18 cellular contexts compared by ENCODE assay signal in genomic region chr11:77142091-77142975, GRCh38. TPM values are rescaled to one million over a fixed set of nuclear protein-coding genes. Genes with fewer than 3 reads are reported as not detected.
A peak's percentile ranks its signal among the peaks of the same experiment; 100 is the strongest.
DNase-seq lines count a peak whose midpoint lies in the region; ATAC-seq and TF ChIP-seq lines count a peak whose summit lies in the region.
"Had no signal": no experiment of that assay in that cellular context is flagged by ENCODE, and none has a peak within 500 bp of the region (broad histone marks: within the 10 kb centered on the region; RNA-seq: fewer than 3 reads in every experiment).

No MANE protein-coding gene starts in this region.

- no peaks in the 10 kb centered on the region for H4K20me1 ChIP-seq in BLaER1

- no peak for ATAC-seq in GM18858 (IDR thresholded peaks at IDR 0.05; ENCODE audit: unreplicated experiment)
- ATAC-seq: left cardiac atrium had no signal

- TF ChIP-seq POLR2A in Peyer's patch (IDR thresholded peaks at IDR 0.05), result no peak

- H3K36me3 ChIP-seq in BLaER1 (no peaks in the 10 kb centered on the region), endodermal cell (ENCODE audit: control insufficient read depth, insufficient read depth, low read length) (no peaks in the 10 kb centered on the region), Peyer's patch (no peaks in the 10 kb centered on the region)

- TF ChIP-seq CTCF in endodermal cell (conservative IDR thresholded peaks at IDR 0.05) (peak; percentile 11), Peyer's patch (IDR thresholded peaks at IDR 0.05) (no peak)

- no peak overlapping the region for H3K27ac Mint-ChIP-seq in endodermal cell
- H3K27ac Mint-ChIP-seq: activated T-cell treated with anti-CD3 and anti-CD28 coated beads, Interleukin-2, amount 50 U/mL, for 24 hours had no signal

- peaks cover 78% of the 10 kb centered on the region for H3K4me1 ChIP-seq in BLaER1
- no peaks in the 10 kb centered on the region for H3K4me1 ChIP-seq in endodermal cell (ENCODE audit: control insufficient read depth, insufficient read depth, low read length)
- peaks cover 0 to 21% (median 1%) of the 10 kb centered on the region in 4 donors for H3K4me1 ChIP-seq in Peyer's patch

- H3K4me3 ChIP-seq in BLaER1 (no peak overlapping the region), endodermal cell (ENCODE audit: low read length) (no peak overlapping the region), Peyer's patch (no peak overlapping the region)

- no peaks in the 10 kb centered on the region for H3K36me3 Mint-ChIP-seq in endodermal cell (ENCODE audit: low read depth)

- H3K27me3 ChIP-seq in BLaER1 (no peaks in the 10 kb centered on the region), endodermal cell (ENCODE audit: control insufficient read depth, insufficient read depth, low read length, poor library complexity, severe bottlenecking) (peaks cover 9% of the 10 kb centered on the region), Peyer's patch (no peaks in the 10 kb centered on the region)

- DNase-seq in GF-D8 (lab: John Stamatoyannopoulos, UW), result peak; percentile 54
- DNase-seq in SKM-1 (lab: John Stamatoyannopoulos, UW; ENCODE audit: unreplicated experiment), result peak; percentile 15
- DNase-seq in endodermal cell, result no peak
- DNase-seq in SHP77 (lab: John Stamatoyannopoulos, UW), result no peak
- DNase-seq in Peyer's patch, result no peak
- no peak for DNase-seq in medulla oblongata (ENCODE audit: extremely low spot score)
- DNase-seq: activated T-cell treated with anti-CD3 and anti-CD28 coated beads, Interleukin-2, amount 50 U/mL, for 24 hours; glutamatergic neuron; left cardiac atrium; NCI-H1436; retina; RPMI8226; stimulated activated CD4-positive, alpha-beta T cell treated with anti-CD3 and anti-CD28 coated beads, Interleukin-4, amount 100 ng/mL, for 24 hours had no signal

- WGBS in endodermal cell (ENCODE audit: insufficient coverage in 1 of 2, insufficient read length in 1 of 2), 2 experiments, result 96 to 100% methylated on average over 1 to 11 of the region's 11 CpGs

- H3K9ac ChIP-seq in BLaER1 (no peak overlapping the region), endodermal cell (ENCODE audit: extremely low read depth, low read length, poor library complexity, severe bottlenecking) (no peak overlapping the region)

- no peak overlapping the region for H3K4me3 Mint-ChIP-seq in endodermal cell
- H3K4me3 Mint-ChIP-seq: activated T-cell treated with anti-CD3 and anti-CD28 coated beads, Interleukin-2, amount 50 U/mL, for 24 hours had no signal

- H3K27ac ChIP-seq in BLaER1, result no peak overlapping the region
- no peak overlapping the region for H3K27ac ChIP-seq in endodermal cell (ENCODE audit: low read depth, low read length)
- H3K27ac ChIP-seq in Peyer's patch, result no peak overlapping the region

- H3K9me3 ChIP-seq in BLaER1, result no peaks in the 10 kb centered on the region
- H3K9me3 ChIP-seq in endodermal cell (ENCODE audit: control insufficient read depth, low read length), result no peaks in the 10 kb centered on the region
- no peaks in the 10 kb centered on the region for H3K9me3 ChIP-seq in Peyer's patch

- H3K9me3 Mint-ChIP-seq in endodermal cell, result no peaks in the 10 kb centered on the region
- H3K9me3 Mint-ChIP-seq: activated T-cell treated with anti-CD3 and anti-CD28 coated beads, Interleukin-2, amount 50 U/mL, for 24 hours had no signal

- peaks cover 9% of the 10 kb centered on the region for H3K4me1 Mint-ChIP-seq in endodermal cell

- H3K27me3 Mint-ChIP-seq in endodermal cell (ENCODE audit: insufficient read depth), result peaks cover 13% of the 10 kb centered on the region

- peak overlapping the region; percentile 63 for H3K4me2 ChIP-seq in BLaER1

RNA-seq across cellular contexts. Expression of gene MYO7A, which starts 14.3 kb away (rescaled TPM):
- total RNA-seq in endodermal cell (1 to 10 TPM; 2.4 to 2.7 TPM), Peyer's patch (10 to 100 TPM in 1 of 4 donors, 1 to 10 TPM in 3; 6.1 to 15.7 (median 7.1) TPM)
- 2.1 TPM for polyA plus RNA-seq in endodermal cell (2013, experiment 1 of 2)
- polyA plus RNA-seq in endodermal cell (2013, experiment 2 of 2), result 1.7 TPM

RNA-seq across cellular contexts. Expression of gene OMP, which starts 39.7 kb away (rescaled TPM):
- total RNA-seq in endodermal cell (1 to 10 TPM; 1.6 to 1.7 TPM), Peyer's patch (10 to 100 TPM; 11.2 to 44.3 (median 21.3) TPM)
- polyA plus RNA-seq in endodermal cell (2013, experiment 1 of 2), result not detected
- not detected for polyA plus RNA-seq in endodermal cell (2013, experiment 2 of 2)
- total RNA-seq: myocyte, NCI-H460 had no signal
- polyA plus RNA-seq: BJ had no signal

Comparison
In these comparisons a context has a peak if more than half of its experiments do, and no peak if none do; other contexts are left out.
1. DNase-seq: peak in GF-D8 (single experiment) and SKM-1 (single experiment); none in endodermal cell (single experiment), SHP77 (0 of 2), Peyer's patch (0 of 3) and medulla oblongata (single experiment).
2. RNA of gene OMP, which starts 39.7 kb away (total RNA-seq): 11.2 to 44.3 TPM in Peyer's patch; 1.6 to 1.7 TPM in endodermal cell; every median in the first group is over 4 times any median in the second.